In the genomic region with DNA sequence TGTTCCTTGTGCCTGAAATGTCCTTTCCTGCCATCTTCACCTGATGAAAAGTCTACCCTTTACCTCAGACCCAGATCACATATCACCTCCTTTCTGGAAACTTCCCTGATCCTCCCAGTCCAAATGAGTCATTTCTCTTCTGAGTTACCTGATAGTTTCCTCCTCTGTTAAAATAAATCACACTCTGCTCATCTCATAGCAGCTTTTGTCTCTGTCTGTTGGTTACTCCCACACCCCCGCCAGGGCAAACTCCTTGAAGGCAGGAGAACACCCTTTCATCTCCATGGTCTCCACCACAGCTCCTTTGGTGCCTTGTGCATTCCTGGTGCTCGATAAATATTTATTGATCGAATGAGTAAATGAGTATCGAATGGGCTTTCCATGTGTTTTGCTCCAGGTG, we compare ENCODE assay signal across 41 cellular contexts.
"Had no signal": no experiment of that assay in that cellular context is flagged by ENCODE, and none has a peak within 500 bp of the region (broad histone marks: within the 10 kb centered on the region; RNA-seq: fewer than 3 reads in every experiment).

No MANE protein-coding gene starts in this region.

- FAIRE-seq: astrocyte, TTC549 had no signal

- H3K4me1 Mint-ChIP-seq: activated CD4-positive, alpha-beta memory T cell treated with anti-CD3 and anti-CD28 coated beads, Interleukin-2, amount 10 ng/mL, durations not matched to agents 7 days and 5 days; activated CD4-positive, alpha-beta T cell treated with anti-CD3 and anti-CD28 coated beads for 36 hours; activated CD4-positive, alpha-beta T cell treated with anti-CD3 and anti-CD28 coated beads, Interleukin-2, amount 10 ng/mL, durations not matched to agents 7 days and 5 days; activated CD8-positive, alpha-beta memory T cell treated with anti-CD3 and anti-CD28 coated beads, Interleukin-2, amount 10 ng/mL, durations not matched to agents 7 days and 5 days; activated naive CD4-positive, alpha-beta T cell treated with anti-CD3 and anti-CD28 coated beads, Interleukin-2, amount 10 ng/mL, durations not matched to agents 7 days and 5 days; activated naive CD4-positive, alpha-beta T cell treated with anti-CD3 and anti-CD28 coated beads, Interleukin-2, amount 50 U/mL, for 24 hours; activated naive CD8-positive, alpha-beta T cell treated with anti-CD3 and anti-CD28 coated beads, Interleukin-2, amount 10 ng/mL, durations not matched to agents 7 days and 5 days; activated naive CD8-positive, alpha-beta T cell treated with anti-CD3 and anti-CD28 coated beads, Interleukin-2, amount 50 U/mL, for 24 hours had no signal

- H3K27ac Mint-ChIP-seq: activated CD4-positive, alpha-beta memory T cell treated with anti-CD3 and anti-CD28 coated beads, Interleukin-2, amount 10 ng/mL, durations not matched to agents 7 days and 5 days; activated CD4-positive, alpha-beta T cell treated with anti-CD3 and anti-CD28 coated beads for 36 hours; activated CD4-positive, alpha-beta T cell treated with anti-CD3 and anti-CD28 coated beads, Interleukin-2, amount 10 ng/mL, durations not matched to agents 7 days and 5 days; activated CD8-positive, alpha-beta memory T cell treated with anti-CD3 and anti-CD28 coated beads, Interleukin-2, amount 10 ng/mL, durations not matched to agents 7 days and 5 days; activated CD8-positive, alpha-beta T cell treated with anti-CD3 and anti-CD28 coated beads, Interleukin-2, amount 10 ng/mL, durations not matched to agents 7 days and 5 days; activated naive CD4-positive, alpha-beta T cell treated with anti-CD3 and anti-CD28 coated beads, Interleukin-2, amount 10 ng/mL, durations not matched to agents 7 days and 5 days; activated naive CD4-positive, alpha-beta T cell treated with anti-CD3 and anti-CD28 coated beads, Interleukin-2, amount 50 U/mL, for 24 hours; activated naive CD8-positive, alpha-beta T cell; activated naive CD8-positive, alpha-beta T cell treated with anti-CD3 and anti-CD28 coated beads, Interleukin-2, amount 10 ng/mL, durations not matched to agents 7 days and 5 days; activated naive CD8-positive, alpha-beta T cell treated with anti-CD3 and anti-CD28 coated beads, Interleukin-2, amount 50 U/mL, for 24 hours; activated T-cell treated with anti-CD3 and anti-CD28 coated beads, Interleukin-2, amount 50 U/mL, for 24 hours; activated T-helper 2 cell treated with anti-CD3 and anti-CD28 coated beads, Interferon-gamma antibody, Interleukin-2, Interleukin-4, amounts not matched to agents 10 μg/mL and 5 μg/mL and 100 μg/mL, durations not matched to agents 14 hours and 24 hours and 36 hours; T-helper 1 cell treated with Interleukin-12 subunit alpha and Interleukin-12 subunit beta and Interleukin-4 antibody, amounts not matched to agents 30 μg/mL and 1 μg/mL, for 36 hours; T-helper 2 cell treated with Interferon-gamma antibody and Interleukin-4, amounts not matched to agents 5 μg/mL and 100 μg/mL, for 36 hours had no signal

- H3K27ac ChIP-seq: body of pancreas, brain microvascular endothelial cell, breast epithelium, cardiac muscle cell, VCaP had no signal

- ATAC-seq: activated CD4-positive, alpha-beta T cell treated with anti-CD3 and anti-CD28 coated beads for 36 hours; activated CD4-positive, CD25-positive, alpha-beta regulatory T cell treated with anti-CD3 and anti-CD28 coated beads, Interleukin-2, amount 50 U/mL, for 24 hours; activated CD8-positive, alpha-beta memory T cell treated with anti-CD3 and anti-CD28 coated beads, Interleukin-2, amount 10 ng/mL, durations not matched to agents 7 days and 5 days; activated CD8-positive, alpha-beta T cell treated with anti-CD3 and anti-CD28 coated beads, Interleukin-2, amount 10 ng/mL, durations not matched to agents 7 days and 5 days; activated naive CD8-positive, alpha-beta T cell treated with anti-CD3 and anti-CD28 coated beads, Interleukin-2, amount 50 U/mL, for 24 hours; body of pancreas had no signal

- H3K36me3 Mint-ChIP-seq: activated CD8-positive, alpha-beta memory T cell treated with anti-CD3 and anti-CD28 coated beads, Interleukin-2, amount 10 ng/mL, durations not matched to agents 7 days and 5 days; activated naive CD4-positive, alpha-beta T cell treated with anti-CD3 and anti-CD28 coated beads, Interleukin-2, amount 10 ng/mL, durations not matched to agents 7 days and 5 days; activated naive CD4-positive, alpha-beta T cell treated with anti-CD3 and anti-CD28 coated beads, Interleukin-2, amount 50 U/mL, for 24 hours; activated naive CD8-positive, alpha-beta T cell; activated naive CD8-positive, alpha-beta T cell treated with anti-CD3 and anti-CD28 coated beads, Interleukin-2, amount 10 ng/mL, durations not matched to agents 7 days and 5 days had no signal

- H3K4me3 ChIP-seq: body of pancreas, breast epithelium, cardiac muscle cell had no signal

- H3K36me3 ChIP-seq: brain microvascular endothelial cell, breast epithelium, cardiac muscle cell had no signal

- H3K27me3 ChIP-seq: body of pancreas, breast epithelium had no signal

- H3K9me3 ChIP-seq: body of pancreas, breast epithelium had no signal

- H3K4me3 Mint-ChIP-seq: activated CD4-positive, alpha-beta memory T cell treated with anti-CD3 and anti-CD28 coated beads, Interleukin-2, amount 10 ng/mL, durations not matched to agents 7 days and 5 days; activated CD4-positive, alpha-beta T cell treated with anti-CD3 and anti-CD28 coated beads for 36 hours; activated CD4-positive, alpha-beta T cell treated with anti-CD3 and anti-CD28 coated beads, Interleukin-2, amount 10 ng/mL, durations not matched to agents 7 days and 5 days; activated CD8-positive, alpha-beta memory T cell treated with anti-CD3 and anti-CD28 coated beads, Interleukin-2, amount 10 ng/mL, durations not matched to agents 7 days and 5 days; activated CD8-positive, alpha-beta T cell treated with anti-CD3 and anti-CD28 coated beads, Interleukin-2, amount 10 ng/mL, durations not matched to agents 7 days and 5 days; activated naive CD4-positive, alpha-beta T cell treated with anti-CD3 and anti-CD28 coated beads, Interleukin-2, amount 10 ng/mL, durations not matched to agents 7 days and 5 days; activated naive CD4-positive, alpha-beta T cell treated with anti-CD3 and anti-CD28 coated beads, Interleukin-2, amount 50 U/mL, for 24 hours; activated naive CD8-positive, alpha-beta T cell; activated naive CD8-positive, alpha-beta T cell treated with anti-CD3 and anti-CD28 coated beads, Interleukin-2, amount 10 ng/mL, durations not matched to agents 7 days and 5 days; activated naive CD8-positive, alpha-beta T cell treated with anti-CD3 and anti-CD28 coated beads, Interleukin-2, amount 50 U/mL, for 24 hours; activated T-cell treated with anti-CD3 and anti-CD28 coated beads, Interleukin-2, amount 50 U/mL, for 24 hours; central memory CD8-positive, alpha-beta T cell; T-helper 1 cell treated with Interleukin-12 subunit alpha and Interleukin-12 subunit beta and Interleukin-4 antibody, amounts not matched to agents 30 μg/mL and 1 μg/mL, for 36 hours; T-helper 2 cell treated with Interferon-gamma antibody and Interleukin-4, amounts not matched to agents 5 μg/mL and 100 μg/mL, for 36 hours had no signal

- H3K4me1 ChIP-seq: body of pancreas, breast epithelium had no signal

- H3K9me3 Mint-ChIP-seq: activated CD4-positive, alpha-beta memory T cell treated with anti-CD3 and anti-CD28 coated beads, Interleukin-2, amount 10 ng/mL, durations not matched to agents 7 days and 5 days; activated CD4-positive, alpha-beta T cell treated with anti-CD3 and anti-CD28 coated beads, Interleukin-2, amount 10 ng/mL, durations not matched to agents 7 days and 5 days; activated naive CD4-positive, alpha-beta T cell treated with anti-CD3 and anti-CD28 coated beads, Interleukin-2, amount 10 ng/mL, durations not matched to agents 7 days and 5 days; activated naive CD4-positive, alpha-beta T cell treated with anti-CD3 and anti-CD28 coated beads, Interleukin-2, amount 50 U/mL, for 24 hours; activated naive CD8-positive, alpha-beta T cell treated with anti-CD3 and anti-CD28 coated beads, Interleukin-2, amount 10 ng/mL, durations not matched to agents 7 days and 5 days; activated naive CD8-positive, alpha-beta T cell treated with anti-CD3 and anti-CD28 coated beads, Interleukin-2, amount 50 U/mL, for 24 hours; activated T-cell treated with anti-CD3 and anti-CD28 coated beads, Interleukin-2, amount 50 U/mL, for 24 hours; activated T-helper 2 cell treated with anti-CD3 and anti-CD28 coated beads, Interferon-gamma antibody, Interleukin-2, Interleukin-4, amounts not matched to agents 10 μg/mL and 5 μg/mL and 100 μg/mL, durations not matched to agents 14 hours and 24 hours and 36 hours; central memory CD8-positive, alpha-beta T cell; T-helper 1 cell treated with Interleukin-12 subunit alpha and Interleukin-12 subunit beta and Interleukin-4 antibody, amounts not matched to agents 30 μg/mL and 1 μg/mL, for 36 hours; T-helper 2 cell treated with Interferon-gamma antibody and Interleukin-4, amounts not matched to agents 5 μg/mL and 100 μg/mL, for 36 hours had no signal

- DNase-seq: activated CD4-positive, alpha-beta memory T cell treated with anti-CD3 and anti-CD28 coated beads, Interleukin-2, amount 10 ng/mL, durations not matched to agents 7 days and 5 days; activated CD4-positive, alpha-beta T cell treated with anti-CD3 and anti-CD28 coated beads for 1 hour; activated CD4-positive, alpha-beta T cell treated with anti-CD3 and anti-CD28 coated beads for 36 hours; activated CD4-positive, alpha-beta T cell treated with anti-CD3 and anti-CD28 coated beads for 48 hours; activated CD4-positive, alpha-beta T cell treated with anti-CD3 and anti-CD28 coated beads, Interleukin-2, amount 10 ng/mL, durations not matched to agents 7 days and 5 days; activated CD4-positive, alpha-beta T cell treated with anti-CD3 and anti-CD28 coated beads, Interleukin-2, amount 50 U/mL, for 48 hours; activated CD4-positive, CD25-positive, alpha-beta regulatory T cell; activated CD8-positive, alpha-beta memory T cell treated with anti-CD3 and anti-CD28 coated beads for 24 hours; activated CD8-positive, alpha-beta memory T cell treated with anti-CD3 and anti-CD28 coated beads, Interleukin-2, amount 10 ng/mL, durations not matched to agents 7 days and 5 days; activated CD8-positive, alpha-beta memory T cell treated with anti-CD3 and anti-CD28 coated beads, Interleukin-2, amount 50 U/mL, for 48 hours; activated CD8-positive, alpha-beta T cell treated with anti-CD3 and anti-CD28 coated beads, Interleukin-2, amount 10 ng/mL, durations not matched to agents 7 days and 5 days; activated effector memory CD4-positive, alpha-beta T cell treated with Interleukin-2 at 50 U/mL for 16 hours; activated gamma-delta T cell; activated naive CD4-positive, alpha-beta T cell treated with anti-CD3 and anti-CD28 coated beads, Interleukin-2, amount 10 ng/mL, durations not matched to agents 7 days and 5 days; activated naive CD4-positive, alpha-beta T cell treated with Interleukin-2 at 50 U/mL for 16 hours; activated naive CD8-positive, alpha-beta T cell treated with anti-CD3 and anti-CD28 coated beads, Interleukin-2, amount 10 ng/mL, durations not matched to agents 7 days and 5 days; activated naive CD8-positive, alpha-beta T cell treated with anti-CD3 and anti-CD28 coated beads, Interleukin-2, amount 50 U/mL, for 24 hours; activated T-cell treated with anti-CD3 and anti-CD28 coated beads, Interleukin-2, amount 50 U/mL, for 24 hours; activated T-cell treated with anti-CD3 and anti-CD28 coated beads, Interleukin-2, amount 50 U/mL, for 48 hours; amygdala; anterior cingulate cortex; body of pancreas; brain microvascular endothelial cell; caudate nucleus; cerebellar nuclear complex; SW 1271; T-helper 1 cell; T-helper 2 cell; T-helper 9 cell had no signal
